ENCODE assay signal across 19 cellular contexts in genomic region chr2:8802741-8803140, GRCh38. TPM values are rescaled to one million over a fixed set of nuclear protein-coding genes. Genes with fewer than 3 reads are reported as not detected.
DNase-seq lines count a peak whose midpoint lies in the region; ATAC-seq, FAIRE-seq and TF ChIP-seq lines count a peak whose summit lies in the region.
"Had no signal": no experiment of that assay in that cellular context is flagged by ENCODE, and none has a peak within 500 bp of the region (broad histone marks: within the 10 kb centered on the region; RNA-seq: fewer than 3 reads in every experiment).

No MANE protein-coding gene starts in this region.

- DNase-seq in activated naive CD8-positive, alpha-beta T cell treated with anti-CD3 and anti-CD28 coated beads for 36 hours, result no peak
- no peak for DNase-seq in HFFc6
- no peak for DNase-seq in psoas muscle
- DNase-seq in ovary, result no peak
- no peak for DNase-seq in immature natural killer cell
- no peak for DNase-seq in SK-N-SH
- DNase-seq: 8988T; Calu3; CD8-positive, alpha-beta T cell; DMS79 treated with DMSO at 0.1 percent for 48 hours; GF-D8; H9 had no signal

- H3K79me2 ChIP-seq in SK-N-SH (ENCODE audit: insufficient read depth), result no peaks in the 10 kb centered on the region

- peak in 1 of 4 donors; percentile 36 for ATAC-seq in psoas muscle
- ATAC-seq: CD8-positive, alpha-beta T cell had no signal

- H3K9ac ChIP-seq in SK-N-SH, result no peak overlapping the region
- H3K9ac ChIP-seq: BLaER1 had no signal

- no peaks in the 10 kb centered on the region for H4K20me1 ChIP-seq in SK-N-SH (ENCODE audit: insufficient read depth)
- H4K20me1 ChIP-seq: BLaER1 had no signal

- TF ChIP-seq EP300 in ovary (IDR thresholded peaks at IDR 0.05), result no peak
- no peak for TF ChIP-seq EP300 in SK-N-SH (IDR thresholded peaks at IDR 0.05; ENCODE audit: borderline replicate concordance in 1 of 2, low read depth in 1 of 2, low read length in 1 of 2)

- H3K4me3 Mint-ChIP-seq in activated naive CD8-positive, alpha-beta T cell, result no peak overlapping the region
- no peak overlapping the region for H3K4me3 Mint-ChIP-seq in activated naive CD8-positive, alpha-beta T cell treated with anti-CD3 and anti-CD28 coated beads for 36 hours
- no peak overlapping the region for H3K4me3 Mint-ChIP-seq in HFFc6
- no peak overlapping the region for H3K4me3 Mint-ChIP-seq in immature natural killer cell
- H3K4me3 Mint-ChIP-seq: CD14-positive monocyte; CD8-positive, alpha-beta T cell; H9 had no signal

- intact Hi-C loops in psoas muscle (cut with DNase I) (no loop called here), ovary (cut with DNase I) (no loop called here)

- H3K27me3 Mint-ChIP-seq in activated naive CD8-positive, alpha-beta T cell, result no peaks in the 10 kb centered on the region
- H3K27me3 Mint-ChIP-seq in activated naive CD8-positive, alpha-beta T cell treated with anti-CD3 and anti-CD28 coated beads for 36 hours, result no peaks in the 10 kb centered on the region
- H3K27me3 Mint-ChIP-seq in HFFc6 (ENCODE audit: insufficient read depth) (peaks cover 2% of the 10 kb centered on the region; the same call in 1 of the 2 replicates), immature natural killer cell (ENCODE audit: low read depth in 3 of 3) (no peaks in the 10 kb centered on the region)

- H3K36me3 ChIP-seq in psoas muscle (ENCODE audit: insufficient read depth in 1 of 2, low read depth in 1 of 2), result peaks cover 0 to 78% of the 10 kb centered on the region in 2 donors
- H3K36me3 ChIP-seq in ovary, result no peaks in the 10 kb centered on the region
- peaks cover 40 to 61% of the 10 kb centered on the region in 2 experiments for H3K36me3 ChIP-seq in SK-N-SH (replicated peaks in 1 of 2; ENCODE audit: control insufficient read depth in 1 of 2, insufficient read depth in 2 of 2, low read length in 1 of 2)

- H3K4me2 ChIP-seq in SK-N-SH, result no peak overlapping the region
- H3K4me2 ChIP-seq: BLaER1 had no signal

- FAIRE-seq in islet of Langerhans (lab: Jason Lieb, UNC), result peak; percentile 38
- FAIRE-seq: GM12891, GM19239, H1 had no signal

- no peak overlapping the region for H3K4me3 ChIP-seq in psoas muscle
- H3K4me3 ChIP-seq in ovary, result no peak overlapping the region
- H3K4me3 ChIP-seq in SK-N-SH (ENCODE audit: low read depth in 2 of 2, low read length in 1 of 2), result no peak overlapping the region
- H3K4me3 ChIP-seq: BLaER1 had no signal

- TF ChIP-seq POLR2A in ovary (IDR thresholded peaks at IDR 0.05), result no peak

- CTCF ChIA-PET in SK-N-SH (lab: Yijun Ruan, JAX), result interaction anchor here (1.0 to 2.5 kb wide), 4 partner anchors 13 to 337 kb away, joined by 3 to 7 read pairs (median 5); no protein-coding TSS in a partner anchor

- no peaks in the 10 kb centered on the region for H3K27me3 ChIP-seq in psoas muscle (ENCODE audit: insufficient read depth in 3 of 3, low read length in 2 of 3)
- no peaks in the 10 kb centered on the region for H3K27me3 ChIP-seq in ovary
- no peaks in the 10 kb centered on the region for H3K27me3 ChIP-seq in SK-N-SH (ENCODE audit: insufficient read depth)
- H3K27me3 ChIP-seq: BLaER1 had no signal

- no peak overlapping the region for H2AFZ ChIP-seq in SK-N-SH (ENCODE audit: low read depth)

- POLR2A ChIA-PET in SK-N-SH (lab: Yijun Ruan, JAX), result no interaction called here

- H3K9me2 ChIP-seq in SK-N-SH, result no peaks in the 10 kb centered on the region

- H3K4me1 ChIP-seq in psoas muscle, result peaks cover 28% of the 10 kb centered on the region
- no peaks in the 10 kb centered on the region for H3K4me1 ChIP-seq in ovary (ENCODE audit: insufficient read depth)
- peaks cover 2 to 7% of the 10 kb centered on the region in 2 experiments; a peak in 2 of 4 replicates for H3K4me1 ChIP-seq in SK-N-SH (ENCODE audit: control insufficient read depth in 1 of 2, insufficient read depth in 2 of 2, low read depth in 1 of 2, low read length in 1 of 2)

- H3F3A ChIP-seq in SK-N-SH (replicated peaks; ENCODE audit: insufficient read depth), result peaks cover 6% of the 10 kb centered on the region

- WGBS in psoas muscle, 3 donors, result 59 to 73% (median 72%) methylated on average over 3 of the region's 3 CpGs
- WGBS in ovary, 3 donors, result 86 to 93% (median 87%) methylated on average over 3 of the region's 3 CpGs
- WGBS in SK-N-SH (ENCODE audit: low lambda C conversion rate), result 99% methylated on average over 3 of the region's 3 CpGs

- H3K27ac Mint-ChIP-seq in activated naive CD8-positive, alpha-beta T cell, result peak overlapping the region; percentile 5
- H3K27ac Mint-ChIP-seq in activated naive CD8-positive, alpha-beta T cell treated with anti-CD3 and anti-CD28 coated beads for 36 hours, result no peak overlapping the region
- H3K27ac Mint-ChIP-seq in HFFc6 (no peak overlapping the region), immature natural killer cell (peak overlapping the region in 1 of 6 donors; percentile 13)
- H3K27ac Mint-ChIP-seq: CD8-positive, alpha-beta T cell had no signal

- no peaks in the 10 kb centered on the region for H3K9me3 Mint-ChIP-seq in activated naive CD8-positive, alpha-beta T cell (ENCODE audit: low read depth)
- no peaks in the 10 kb centered on the region for H3K9me3 Mint-ChIP-seq in activated naive CD8-positive, alpha-beta T cell treated with anti-CD3 and anti-CD28 coated beads for 36 hours
- no peaks in the 10 kb centered on the region for H3K9me3 Mint-ChIP-seq in HFFc6
- H3K9me3 Mint-ChIP-seq in immature natural killer cell, result no peaks in the 10 kb centered on the region
- H3K9me3 Mint-ChIP-seq: CD14-positive monocyte; CD8-positive, alpha-beta T cell; H9 had no signal

- peaks cover 29% of the 10 kb centered on the region for H3K36me3 Mint-ChIP-seq in activated naive CD8-positive, alpha-beta T cell
- H3K36me3 Mint-ChIP-seq in activated naive CD8-positive, alpha-beta T cell treated with anti-CD3 and anti-CD28 coated beads for 36 hours, result peaks cover 41% of the 10 kb centered on the region
- peaks cover 55% of the 10 kb centered on the region for H3K36me3 Mint-ChIP-seq in HFFc6 (ENCODE audit: low read depth)
- peaks cover 40 to 66% (median 41%) of the 10 kb centered on the region in 3 donors for H3K36me3 Mint-ChIP-seq in immature natural killer cell

- TF ChIP-seq RAD21 in SK-N-SH (IDR thresholded peaks at IDR 0.05; ENCODE audit: low read length), result no peak

- peaks cover 29% of the 10 kb centered on the region for H3K4me1 Mint-ChIP-seq in activated naive CD8-positive, alpha-beta T cell (ENCODE audit: low read depth)
- H3K4me1 Mint-ChIP-seq in activated naive CD8-positive, alpha-beta T cell treated with anti-CD3 and anti-CD28 coated beads for 36 hours, result peaks cover 20% of the 10 kb centered on the region
- H3K4me1 Mint-ChIP-seq in HFFc6 (ENCODE audit: low read depth), result peaks cover 44% of the 10 kb centered on the region
- H3K4me1 Mint-ChIP-seq in immature natural killer cell, result no peaks in the 10 kb centered on the region
- H3K4me1 Mint-ChIP-seq: H9 had no signal

- H3K27ac ChIP-seq in psoas muscle (peak overlapping the region; percentile 81), ovary (no peak overlapping the region), SK-N-SH (ENCODE audit: low read depth in 2 of 2, low read length in 1 of 2) (no peak overlapping the region)
- H3K27ac ChIP-seq: BLaER1 had no signal

- TF ChIP-seq CTCF in HFFc6 (IDR thresholded peaks at IDR 0.05) (0 out of 2 replicates have a peak, but pooled peaks have one; percentile 18), psoas muscle (IDR thresholded peaks at IDR 0.05) (no peak), ovary (IDR thresholded peaks at IDR 0.05) (no peak), SK-N-SH (IDR thresholded peaks at IDR 0.05) (no peak)

- H3K9me3 ChIP-seq in psoas muscle (no peaks in the 10 kb centered on the region), ovary (no peaks in the 10 kb centered on the region), SK-N-SH (no peaks in the 10 kb centered on the region)
- H3K9me3 ChIP-seq: BLaER1 had no signal

TF ChIP-seq in SK-N-SH, 30 proteins besides CTCF, POLR2A, EP300 and RAD21 (continues in another document):
- no peak for TF ChIP-seq NRF1 (IDR thresholded peaks at IDR 0.05; ENCODE audit: low read depth, low read length)
- TF ChIP-seq RXRA (IDR thresholded peaks at IDR 0.05; ENCODE audit: borderline replicate concordance, low read depth), result no peak
- no peak for TF ChIP-seq RFX5 (IDR thresholded peaks at IDR 0.05; ENCODE audit: low read length)
- no peak for TF ChIP-seq RCOR1 (IDR thresholded peaks at IDR 0.05; ENCODE audit: low read length)
- no peak for TF ChIP-seq NFIC (IDR thresholded peaks at IDR 0.05; ENCODE audit: borderline replicate concordance)
- no peak for TF ChIP-seq CHD2 (IDR thresholded peaks at IDR 0.05; ENCODE audit: low read length, partially characterized antibody)
- TF ChIP-seq POLR2AphosphoS5 (IDR thresholded peaks at IDR 0.05; ENCODE audit: low read depth, low read length), result no peak
- no peak for TF ChIP-seq TEAD4 (IDR thresholded peaks at IDR 0.05; ENCODE audit: borderline replicate concordance, insufficient read depth)
- TF ChIP-seq PBX3 (IDR thresholded peaks at IDR 0.05), result no peak
- TF ChIP-seq TAF1 (IDR thresholded peaks at IDR 0.05; ENCODE audit: borderline replicate concordance, low read depth, low read length), result no peak
- TF ChIP-seq EZH2phosphoT487 (IDR thresholded peaks at IDR 0.05; ENCODE audit: borderline replicate concordance, low read depth), result no peak
- TF ChIP-seq MAX (IDR thresholded peaks at IDR 0.05; ENCODE audit: low read depth), result no peak

RNA-seq across cellular contexts. Expression of gene KIDINS220, which starts 34.7 kb away (rescaled TPM):
- total RNA-seq in activated naive CD8-positive, alpha-beta T cell treated with anti-CD3 and anti-CD28 coated beads for 36 hours, result 10 to 100 TPM; 22.3 to 22.8 TPM
- 10 to 100 TPM; 34.5 to 42.2 (median 38.2) TPM for total RNA-seq in HFFc6 (2021; fragmentation: NEBNext Ultra II Directional; extraction: Animal tissue kit (Norgen Biotek cat#: 25700))
- 10 to 100 TPM; 40.4 to 52.0 (median 46.5) TPM for total RNA-seq in psoas muscle
- 10 to 100 TPM in 2 of 3 donors, 1 to 10 TPM in 1; 7.5 to 29.1 (median 10.9) TPM for polyA plus RNA-seq in psoas muscle
- total RNA-seq in ovary, result 10 to 100 TPM; 58.7 to 96.9 (median 68.4) TPM
- polyA plus RNA-seq in ovary, result 10 to 100 TPM; 33.8 to 57.6 TPM
- polyA plus RNA-seq in immature natural killer cell, result 10 to 100 TPM; 12.2 to 37.5 (median 21.2) TPM
- polyA plus RNA-seq in SK-N-SH (2012; rRNA removed), result 18.2 and 22.8 TPM in 2 replicates
- polyA plus RNA-seq in SK-N-SH (2012; cell fraction: cytosol; rRNA removed), result 19.7 and 20.6 TPM in 2 replicates
- 26.5 and 51.8 TPM in 2 replicates for polyA plus RNA-seq in SK-N-SH (2012; cell fraction: nucleus; rRNA removed)
